ENCODE assay signal across 15 cellular contexts in genomic region chr17:5545051-5545987, GRCh38. TPM values are rescaled to one million over a fixed set of nuclear protein-coding genes. Genes with fewer than 3 reads are reported as not detected.
DNase-seq lines count a peak whose midpoint lies in the region; ATAC-seq lines count a peak whose summit lies in the region.
"Had no signal": no experiment of that assay in that cellular context is flagged by ENCODE, and none has a peak within 500 bp of the region (broad histone marks: within the 10 kb centered on the region; RNA-seq: fewer than 3 reads in every experiment).

No MANE protein-coding gene starts in this region.

- no peaks in the 10 kb centered on the region for H3K27me3 ChIP-seq in naive thymus-derived CD4-positive, alpha-beta T cell (ENCODE audit: control insufficient read depth in 2 of 2, insufficient read depth in 2 of 2, low read length in 2 of 2)

- H3K4me1 Mint-ChIP-seq in activated CD4-positive, alpha-beta T cell treated with anti-CD3 and anti-CD28 coated beads, Interleukin-2, amount 10 ng/mL, durations not matched to agents 24 days and 14 days: no peaks in the 10 kb centered on the region
- H3K4me1 Mint-ChIP-seq in activated T-helper 17 cell treated with anti-CD3 and anti-CD28 coated beads, Interleukin-2, amount 50 U/mL, for 72 hours: peaks cover 17% of the 10 kb centered on the region
- H3K4me1 Mint-ChIP-seq in naive thymus-derived CD4-positive, alpha-beta T cell: peaks cover 6 to 19% (median 13%) of the 10 kb centered on the region in 7 donors
- H3K4me1 Mint-ChIP-seq in immature natural killer cell: peaks cover 4 to 13% of the 10 kb centered on the region in 2 donors

- CTCF ChIA-PET in naive thymus-derived CD4-positive, alpha-beta T cell (lab: Charles Lee): no interaction called here

- no peaks in the 10 kb centered on the region for H3K4me1 ChIP-seq in naive thymus-derived CD4-positive, alpha-beta T cell (ENCODE audit: control insufficient read depth in 2 of 2, insufficient read depth in 2 of 2, low read length in 2 of 2)

- H3K36me3 Mint-ChIP-seq in activated CD4-positive, alpha-beta T cell treated with anti-CD3 and anti-CD28 coated beads, Interleukin-2, amount 10 ng/mL, durations not matched to agents 24 days and 14 days (ENCODE audit: low read depth): peaks cover 49% of the 10 kb centered on the region
- peaks cover 96% of the 10 kb centered on the region for H3K36me3 Mint-ChIP-seq in activated T-helper 17 cell treated with anti-CD3 and anti-CD28 coated beads, Interleukin-2, amount 50 U/mL, for 72 hours (ENCODE audit: low read depth)
- H3K36me3 Mint-ChIP-seq in naive thymus-derived CD4-positive, alpha-beta T cell: peaks cover 18 to 60% (median 31%) of the 10 kb centered on the region in 5 donors
- H3K36me3 Mint-ChIP-seq in immature natural killer cell: peaks cover 28 to 70% (median 56%) of the 10 kb centered on the region in 3 donors

- H3K27ac ChIP-seq in naive thymus-derived CD4-positive, alpha-beta T cell (ENCODE audit: low read depth, low read length): no peak overlapping the region
- H3K27ac ChIP-seq: PC-9 had no signal

- intact Hi-C loops in activated CD4-positive, alpha-beta T cell treated with anti-CD3 and anti-CD28 coated beads, Interleukin-2, amount 10 ng/mL, durations not matched to agents 24 days and 14 days (cut with micrococcal nuclease): no loop called here
- intact Hi-C loops in naive thymus-derived CD4-positive, alpha-beta T cell (cut with micrococcal nuclease): no loop called here

- DNase-seq in activated CD4-positive, alpha-beta T cell treated with anti-CD3 and anti-CD28 coated beads, Interleukin-2, amount 10 ng/mL, durations not matched to agents 24 days and 14 days: no peak
- DNase-seq in activated CD4-positive, alpha-beta T cell treated with anti-CD3 and anti-CD28 coated beads for 4 hours: no peak
- DNase-seq in Daoy (ENCODE audit: low read depth) (peak; percentile 41), hepatic stellate cell (ENCODE audit: low spot score) (no peak), DMS53 treated with DMSO at 0.1 percent for 48 hours (lab: John Stamatoyannopoulos, UW; ENCODE audit: unreplicated experiment) (no peak), immature natural killer cell (no peak)
- DNase-seq in naive thymus-derived CD4-positive, alpha-beta T cell: no peak
- DNase-seq: 8988T, caudate nucleus, Kasumi-1, NCI-H146, NCI-H510A, PC-9 had no signal

- no peaks in the 10 kb centered on the region for H3K9me3 ChIP-seq in naive thymus-derived CD4-positive, alpha-beta T cell (ENCODE audit: control insufficient read depth in 2 of 3, low read length in 3 of 3)

- POLR2A ChIA-PET in naive thymus-derived CD4-positive, alpha-beta T cell (lab: Charles Lee): interaction anchor here (0.9 kb wide), 1 partner anchor 60 kb away, joined by 3 read pairs; no protein-coding TSS in a partner anchor

- ATAC-seq in activated T-helper 17 cell treated with anti-CD3 and anti-CD28 coated beads, Interleukin-2, amount 50 U/mL, for 72 hours (replicated peaks): no peak
- no peak for ATAC-seq in naive thymus-derived CD4-positive, alpha-beta T cell

- peak overlapping the region; percentile 5 for H3K27ac Mint-ChIP-seq in activated CD4-positive, alpha-beta T cell treated with anti-CD3 and anti-CD28 coated beads, Interleukin-2, amount 10 ng/mL, durations not matched to agents 24 days and 14 days
- H3K27ac Mint-ChIP-seq in activated T-helper 17 cell treated with anti-CD3 and anti-CD28 coated beads, Interleukin-2, amount 50 U/mL, for 72 hours: peak overlapping the region; percentile 61
- H3K27ac Mint-ChIP-seq in naive thymus-derived CD4-positive, alpha-beta T cell: peak overlapping the region in 8 of 9 donors; percentile 1 to 67 (median 28)
- H3K27ac Mint-ChIP-seq in immature natural killer cell: peak overlapping the region in 3 of 6 donors; percentile 8 to 23 (median 15)
- H3K27ac Mint-ChIP-seq: activated T-helper 2 cell treated with anti-CD3 and anti-CD28 coated beads, Interferon-gamma antibody, Interleukin-2, Interleukin-4, amounts not matched to agents 10 μg/mL and 5 μg/mL and 100 μg/mL, durations not matched to agents 14 hours and 24 hours and 36 hours had no signal

- no peak overlapping the region for H3K4me3 Mint-ChIP-seq in activated CD4-positive, alpha-beta T cell treated with anti-CD3 and anti-CD28 coated beads, Interleukin-2, amount 10 ng/mL, durations not matched to agents 24 days and 14 days
- H3K4me3 Mint-ChIP-seq in activated T-helper 17 cell treated with anti-CD3 and anti-CD28 coated beads, Interleukin-2, amount 50 U/mL, for 72 hours: no peak overlapping the region
- no peak overlapping the region for H3K4me3 Mint-ChIP-seq in naive thymus-derived CD4-positive, alpha-beta T cell
- H3K4me3 Mint-ChIP-seq in immature natural killer cell: no peak overlapping the region

- H3K9me3 Mint-ChIP-seq in activated CD4-positive, alpha-beta T cell treated with anti-CD3 and anti-CD28 coated beads, Interleukin-2, amount 10 ng/mL, durations not matched to agents 24 days and 14 days: peaks cover 11% of the 10 kb centered on the region
- H3K9me3 Mint-ChIP-seq in activated T-helper 17 cell treated with anti-CD3 and anti-CD28 coated beads, Interleukin-2, amount 50 U/mL, for 72 hours: no peaks in the 10 kb centered on the region
- peaks cover 0 to 2% (median 0%) of the 10 kb centered on the region in 11 donors for H3K9me3 Mint-ChIP-seq in naive thymus-derived CD4-positive, alpha-beta T cell
- H3K9me3 Mint-ChIP-seq in immature natural killer cell: no peaks in the 10 kb centered on the region
- H3K9me3 Mint-ChIP-seq: activated T-helper 2 cell treated with anti-CD3 and anti-CD28 coated beads, Interferon-gamma antibody, Interleukin-2, Interleukin-4, amounts not matched to agents 10 μg/mL and 5 μg/mL and 100 μg/mL, durations not matched to agents 14 hours and 24 hours and 36 hours had no signal

- no peaks in the 10 kb centered on the region for H3K27me3 Mint-ChIP-seq in activated CD4-positive, alpha-beta T cell treated with anti-CD3 and anti-CD28 coated beads, Interleukin-2, amount 10 ng/mL, durations not matched to agents 24 days and 14 days
- no peaks in the 10 kb centered on the region for H3K27me3 Mint-ChIP-seq in activated T-helper 17 cell treated with anti-CD3 and anti-CD28 coated beads, Interleukin-2, amount 50 U/mL, for 72 hours
- no peaks in the 10 kb centered on the region for H3K27me3 Mint-ChIP-seq in naive thymus-derived CD4-positive, alpha-beta T cell
- H3K27me3 Mint-ChIP-seq in immature natural killer cell (ENCODE audit: low read depth in 3 of 3): peaks cover 0 to 5% (median 2%) of the 10 kb centered on the region in 3 donors

- peaks cover 9 to 91% (median 23%) of the 10 kb centered on the region in 3 experiments for H3K36me3 ChIP-seq in naive thymus-derived CD4-positive, alpha-beta T cell (ENCODE audit: control insufficient read depth in 2 of 3, insufficient read depth in 3 of 3, low read length in 3 of 3)

- no peak overlapping the region for H3K4me3 ChIP-seq in naive thymus-derived CD4-positive, alpha-beta T cell (ENCODE audit: low read length)
- H3K4me3 ChIP-seq: PC-9 had no signal

RNA-seq across cellular contexts. Expression of gene NLRP1, which starts 39.0 kb away (rescaled TPM):
- 19.6 and 23.0 TPM in 2 replicates for total RNA-seq in activated CD4-positive, alpha-beta T cell treated with anti-CD3 and anti-CD28 coated beads, Interleukin-2, amount 10 ng/mL, durations not matched to agents 24 days and 14 days
- total RNA-seq in Daoy (2014; rRNA removed; shearing (Covaris generic)): 38.9 and 41.6 TPM in 2 replicates
- total RNA-seq in activated T-helper 17 cell treated with anti-CD3 and anti-CD28 coated beads, Interleukin-2, amount 50 U/mL, for 72 hours: 100 to 1,000 TPM in 1 of 2 donors, 10 to 100 TPM in 1; 39.9 to 129 TPM
- 100 to 1,000 TPM in 4 of 5 experiments, 10 to 100 TPM in 1; 86.6 to 360 (median 259) TPM for total RNA-seq in naive thymus-derived CD4-positive, alpha-beta T cell
- polyA plus RNA-seq in naive thymus-derived CD4-positive, alpha-beta T cell: 10 to 100 TPM; 27.7 to 60.7 TPM
- polyA plus RNA-seq in immature natural killer cell: 10 to 100 TPM in 2 of 3 donors, 1 to 10 TPM in 1; 7.9 to 31.7 (median 10.5) TPM

RNA-seq across cellular contexts. Expression of gene MIS12, which starts 59.0 kb away (rescaled TPM):
- total RNA-seq in activated CD4-positive, alpha-beta T cell treated with anti-CD3 and anti-CD28 coated beads, Interleukin-2, amount 10 ng/mL, durations not matched to agents 24 days and 14 days: 37.8 and 39.2 TPM in 2 replicates
- total RNA-seq in Daoy (2014; rRNA removed; shearing (Covaris generic)): 19.9 and 27.3 TPM in 2 replicates
- 10 to 100 TPM; 24.1 to 33.9 TPM for total RNA-seq in activated T-helper 17 cell treated with anti-CD3 and anti-CD28 coated beads, Interleukin-2, amount 50 U/mL, for 72 hours
- 10 to 100 TPM; 16.3 to 53.6 (median 38.4) TPM for total RNA-seq in naive thymus-derived CD4-positive, alpha-beta T cell
- polyA plus RNA-seq in naive thymus-derived CD4-positive, alpha-beta T cell: 10 to 100 TPM; 19.8 to 20.6 TPM
- 10 to 100 TPM; 20.8 to 32.6 (median 24.1) TPM for polyA plus RNA-seq in immature natural killer cell

RNA-seq across cellular contexts. Expression of gene DERL2, which starts 59.3 kb away (rescaled TPM):
- total RNA-seq in activated CD4-positive, alpha-beta T cell treated with anti-CD3 and anti-CD28 coated beads, Interleukin-2, amount 10 ng/mL, durations not matched to agents 24 days and 14 days: 64.3 and 69.8 TPM in 2 replicates
- 53.5 and 54.1 TPM in 2 replicates for total RNA-seq in Daoy (2014; rRNA removed; shearing (Covaris generic))
- total RNA-seq in activated T-helper 17 cell treated with anti-CD3 and anti-CD28 coated beads, Interleukin-2, amount 50 U/mL, for 72 hours: 10 to 100 TPM; 58.3 to 69.6 TPM
- 10 to 100 TPM; 63.4 to 84.4 (median 80.4) TPM for total RNA-seq in naive thymus-derived CD4-positive, alpha-beta T cell
- 10 to 100 TPM; 50.2 to 59.1 TPM for polyA plus RNA-seq in naive thymus-derived CD4-positive, alpha-beta T cell
- polyA plus RNA-seq in immature natural killer cell: 100 to 1,000 TPM; 101 to 111 (median 108) TPM
